Comparison of ENCODE assay signal across 16 cellular contexts in genomic region chr6:37119387-37119886, GRCh38.
"Had no signal": no experiment of that assay in that cellular context is flagged by ENCODE, and none has a peak within 500 bp of the region (broad histone marks: within the 10 kb centered on the region; RNA-seq: fewer than 3 reads in every experiment).

No MANE protein-coding gene starts in this region.

- H3K4me1 ChIP-seq: stomach, upper lobe of left lung had no signal

- H3K36me3 ChIP-seq: ovary, stomach, upper lobe of left lung had no signal

- H3K4me3 ChIP-seq: mucosa of descending colon, ovary, smooth muscle cell, stomach, upper lobe of left lung had no signal

- H3K9me3 Mint-ChIP-seq: activated naive CD8-positive, alpha-beta T cell treated with anti-CD3 and anti-CD28 coated beads for 36 hours; immature natural killer cell; memory B cell; naive B cell had no signal

- H3K27ac ChIP-seq: ovary, stomach, upper lobe of left lung had no signal

- H3K9me3 ChIP-seq: mucosa of descending colon, ovary, stomach, upper lobe of left lung had no signal

- DNase-seq: activated CD4-positive, alpha-beta T cell treated with anti-CD3 and anti-CD28 coated beads for 1 hour; activated CD4-positive, alpha-beta T cell treated with anti-CD3 and anti-CD28 coated beads, Interleukin-2, amount 50 U/mL, for 48 hours; activated naive CD4-positive, alpha-beta T cell; activated naive CD8-positive, alpha-beta T cell treated with anti-CD3 and anti-CD28 coated beads for 36 hours; amniotic stem cell; effector CD8-positive, alpha-beta T cell; immature natural killer cell; mucosa of descending colon; naive B cell; ovary; stimulated activated CD4-positive, alpha-beta T cell treated with anti-CD3 and anti-CD28 coated beads, Interleukin-4, amount 100 ng/mL, for 1 hour; stomach; upper lobe of left lung had no signal

- H3K4me2 ChIP-seq: smooth muscle cell had no signal

- H3K27me3 ChIP-seq: ovary, stomach, upper lobe of left lung had no signal

- H3K36me3 Mint-ChIP-seq: activated naive CD8-positive, alpha-beta T cell treated with anti-CD3 and anti-CD28 coated beads for 36 hours; immature natural killer cell; memory B cell; naive B cell had no signal

- H3K27ac Mint-ChIP-seq: activated naive CD8-positive, alpha-beta T cell treated with anti-CD3 and anti-CD28 coated beads for 36 hours; immature natural killer cell; memory B cell; naive B cell had no signal

- H3K4me1 Mint-ChIP-seq: activated naive CD8-positive, alpha-beta T cell treated with anti-CD3 and anti-CD28 coated beads for 36 hours; immature natural killer cell had no signal

- ATAC-seq: mucosa of descending colon, sciatic nerve had no signal

- H3K4me3 Mint-ChIP-seq: activated naive CD8-positive, alpha-beta T cell treated with anti-CD3 and anti-CD28 coated beads for 36 hours; immature natural killer cell; memory B cell; naive B cell had no signal
